ENCODE assay signal across 9 cellular contexts in the genomic region with DNA sequence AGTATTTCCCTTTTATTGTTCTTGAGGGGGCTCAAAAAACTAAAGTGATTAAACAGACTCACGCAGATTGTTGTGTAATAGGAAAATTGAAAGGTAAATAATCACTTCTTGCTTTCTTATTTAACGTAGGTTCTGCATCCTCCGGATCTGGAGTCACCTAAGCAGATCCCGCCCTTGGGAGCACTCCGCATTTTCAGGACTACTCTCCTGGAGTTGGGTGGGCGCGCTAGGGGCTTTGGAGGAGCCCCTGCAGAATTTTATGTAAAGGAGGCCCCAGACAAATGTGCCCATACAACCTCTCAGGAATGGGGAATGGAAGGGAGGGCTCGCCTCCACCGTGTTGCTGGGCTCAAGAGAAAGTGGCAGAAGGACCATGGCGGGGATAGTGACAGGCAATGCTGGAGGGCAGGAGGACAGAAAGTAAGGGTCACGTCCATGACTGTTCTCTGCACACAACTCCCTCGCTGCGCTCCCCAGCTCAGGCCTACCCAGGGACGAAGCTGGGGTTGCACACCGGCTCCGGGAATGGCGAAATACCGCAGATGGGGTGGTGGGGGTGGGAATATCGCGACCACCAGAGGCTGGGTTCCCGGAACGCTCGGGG. TPM values are rescaled to one million over a fixed set of nuclear protein-coding genes. Genes with fewer than 3 reads are reported as not detected.
A peak's percentile ranks its signal among the peaks of the same experiment; 100 is the strongest.
DNase-seq lines count a peak whose midpoint lies in the region; ATAC-seq and TF ChIP-seq lines count a peak whose summit lies in the region.
"Had no signal": no experiment of that assay in that cellular context is flagged by ENCODE, and none has a peak within 500 bp of the region (broad histone marks: within the 10 kb centered on the region; RNA-seq: fewer than 3 reads in every experiment).

No MANE protein-coding gene starts in this region.

- BruUV-seq in Panc1 (replicated peaks; lab: Mats Ljungman, UMichigan), result no TSS peak

- no peaks in the 10 kb centered on the region for H3K9me3 Mint-ChIP-seq in stimulated activated naive B cell treated with anti-CD40 and anti-IgM and Interleukin-4, amounts not matched to agents 10 μg/mL and 1 μg/mL and 100 μg/mL, for 72 hours

- in situ Hi-C loops in Panc1 (cut with HindIII; ENCODE audit: low pct_unique_long_range_greater_than_20kb, low sequenced_read_pairs), result no loop called here

- H3K36me3 Mint-ChIP-seq in stimulated activated naive B cell treated with anti-CD40 and anti-IgM and Interleukin-4, amounts not matched to agents 10 μg/mL and 1 μg/mL and 100 μg/mL, for 72 hours, result no peaks in the 10 kb centered on the region

- no peaks in the 10 kb centered on the region for H3K27me3 ChIP-seq in Panc1 (ENCODE audit: control insufficient read depth, insufficient read depth, low read length)
- peaks cover 0 to 31% of the 10 kb centered on the region in 2 donors for H3K27me3 ChIP-seq in left lung

- peak overlapping the region; percentile 51 to 76 for H3K4me3 ChIP-seq in Panc1 (ENCODE audit: low read depth in 2 of 2, low read length in 2 of 2)
- peak overlapping the region; percentile 60 for H3K4me3 ChIP-seq in choroid plexus epithelial cell (ENCODE audit: low read depth, low read length)
- H3K4me3 ChIP-seq in left lung, result peak overlapping the region; percentile 39 to 40

- H3K27me3 Mint-ChIP-seq in stimulated activated naive B cell treated with anti-CD40 and anti-IgM and Interleukin-4, amounts not matched to agents 10 μg/mL and 1 μg/mL and 100 μg/mL, for 72 hours, result peaks cover 41 to 55% of the 10 kb centered on the region in 2 donors

- POLR2A ChIA-PET in Panc1 (lab: Charles Lee), result no interaction called here

- intact Hi-C loops in Panc1 (cut with micrococcal nuclease; ENCODE audit: unreplicated experiment) (no loop called here), left lung (cut with DNase I) (no loop called here)

- H3K36me3 ChIP-seq in Panc1 (ENCODE audit: control insufficient read depth, insufficient read depth, low read length) (no peaks in the 10 kb centered on the region), left lung (no peaks in the 10 kb centered on the region)

- H3K4me3 Mint-ChIP-seq in stimulated activated naive B cell treated with anti-CD40 and anti-IgM and Interleukin-4, amounts not matched to agents 10 μg/mL and 1 μg/mL and 100 μg/mL, for 72 hours, result peak overlapping the region; percentile 61 to 72

- H3K9me3 ChIP-seq in Panc1 (ENCODE audit: control insufficient read depth, insufficient read depth, low read depth, low read length) (no peaks in the 10 kb centered on the region), left lung (no peaks in the 10 kb centered on the region)

- CTCF ChIA-PET in Panc1 (lab: Charles Lee), result interaction anchor here (0.7 kb wide), 1 partner anchor 102 kb away, joined by 8 read pairs; no protein-coding TSS in a partner anchor

- no peak for ATAC-seq in Panc1
- peak; percentile 30 for ATAC-seq in left lung
- no peak for ATAC-seq in stimulated activated naive B cell treated with anti-CD40 and anti-IgM and Interleukin-4, amounts not matched to agents 10 μg/mL and 1 μg/mL and 100 μg/mL, for 72 hours (replicated peaks)
- ATAC-seq in HG03196 (IDR thresholded peaks at IDR 0.05; ENCODE audit: unreplicated experiment), result no peak

- DNase-seq in Panc1 (ENCODE audit: low read depth, low spot score), result no peak
- DNase-seq in choroid plexus epithelial cell (ENCODE audit: low read depth), result no peak
- no peak for DNase-seq in left lung
- no peak for DNase-seq in stimulated activated naive B cell treated with anti-CD40 and anti-IgM and Interleukin-4, amounts not matched to agents 10 μg/mL and 1 μg/mL and 100 μg/mL, for 72 hours
- no peak for DNase-seq in NK-92 (lab: John Stamatoyannopoulos, UW; ENCODE audit: unreplicated experiment)
- no peak for DNase-seq in NCI-H1105 (lab: John Stamatoyannopoulos, UW)
- DNase-seq in dermis blood vessel endothelial cell, result no peak

- H3K4me1 ChIP-seq in Panc1 (ENCODE audit: control insufficient read depth, insufficient read depth, low read length), result peaks cover 48% of the 10 kb centered on the region
- H3K4me1 ChIP-seq in left lung, result peaks cover 0 to 13% of the 10 kb centered on the region in 2 donors

- H3K27ac Mint-ChIP-seq in stimulated activated naive B cell treated with anti-CD40 and anti-IgM and Interleukin-4, amounts not matched to agents 10 μg/mL and 1 μg/mL and 100 μg/mL, for 72 hours, result no peak overlapping the region

- peaks cover 6 to 13% of the 10 kb centered on the region in 2 donors for H3K4me1 Mint-ChIP-seq in stimulated activated naive B cell treated with anti-CD40 and anti-IgM and Interleukin-4, amounts not matched to agents 10 μg/mL and 1 μg/mL and 100 μg/mL, for 72 hours

- H3K27ac ChIP-seq in Panc1 (ENCODE audit: low read length), result peak overlapping the region; percentile 93
- H3K27ac ChIP-seq in left lung, result peak overlapping the region; percentile 11 to 71

- TF ChIP-seq CTCF in Panc1 (IDR thresholded peaks at IDR 0.05) (no peak), choroid plexus epithelial cell (conservative IDR thresholded peaks at IDR 0.05; ENCODE audit: low read depth, low read length) (no peak), left lung (IDR thresholded peaks at IDR 0.05) (no peak)

RNA-seq across cellular contexts. Expression of gene MT2A, which starts 8.3 kb away (rescaled TPM):
- total RNA-seq in Panc1 (2021; ENCODE audit: unreplicated experiment), result 673 TPM
- polyA plus RNA-seq in Panc1 (2012; ENCODE audit: insufficient read length), result 986 TPM
- 100 to 1,000 TPM; 239 to 425 TPM for total RNA-seq in left lung
- total RNA-seq in dermis blood vessel endothelial cell, result 21.3 and 82.5 TPM in 2 replicates

RNA-seq across cellular contexts. Expression of gene MT1E, which starts 8.9 kb away (rescaled TPM):
- total RNA-seq in Panc1 (2021; ENCODE audit: unreplicated experiment), result 170 TPM
- polyA plus RNA-seq in Panc1 (2012; ENCODE audit: insufficient read length), result 297 TPM
- total RNA-seq in left lung, result 100 to 1,000 TPM; 103 to 262 TPM
- total RNA-seq in dermis blood vessel endothelial cell, result 13.8 and 103 TPM in 2 replicates

RNA-seq across cellular contexts. Expression of gene MT1M, which starts 15.7 kb away (rescaled TPM):
- total RNA-seq in Panc1 (2021; ENCODE audit: unreplicated experiment), result 1.8 TPM
- 6.2 TPM for polyA plus RNA-seq in Panc1 (2012; ENCODE audit: insufficient read length)
- total RNA-seq in left lung, result 10 to 100 TPM in 1 of 2 donors, 1 to 10 TPM in 1; 8.4 to 32.5 TPM
- 0.34 and 0.98 TPM in 2 replicates for total RNA-seq in dermis blood vessel endothelial cell
- total RNA-seq: myocyte had no signal

RNA-seq across cellular contexts. Expression of gene MT1A, which starts 21.8 kb away (rescaled TPM):
- total RNA-seq in Panc1 (2021; ENCODE audit: unreplicated experiment) (52.1 TPM), left lung (10 to 100 TPM in 1 of 2 donors, 1 to 10 TPM in 1; 3.1 to 24.1 TPM), dermis blood vessel endothelial cell (2.3 TPM in 1 of 2 replicates, not detected in the other)
- 88.8 TPM for polyA plus RNA-seq in Panc1 (2012; ENCODE audit: insufficient read length)
- total RNA-seq: myocyte had no signal

RNA-seq across cellular contexts. Expression of gene MT3, which starts 27.4 kb away (rescaled TPM):
- total RNA-seq in Panc1 (2021; ENCODE audit: unreplicated experiment) (not detected), left lung (not detected), dermis blood vessel endothelial cell (not detected in 2 replicates)
- not detected for polyA plus RNA-seq in Panc1 (2012; ENCODE audit: insufficient read length)
- total RNA-seq: myocyte had no signal
